10 cellular contexts compared by ENCODE assay signal in the genomic region with DNA sequence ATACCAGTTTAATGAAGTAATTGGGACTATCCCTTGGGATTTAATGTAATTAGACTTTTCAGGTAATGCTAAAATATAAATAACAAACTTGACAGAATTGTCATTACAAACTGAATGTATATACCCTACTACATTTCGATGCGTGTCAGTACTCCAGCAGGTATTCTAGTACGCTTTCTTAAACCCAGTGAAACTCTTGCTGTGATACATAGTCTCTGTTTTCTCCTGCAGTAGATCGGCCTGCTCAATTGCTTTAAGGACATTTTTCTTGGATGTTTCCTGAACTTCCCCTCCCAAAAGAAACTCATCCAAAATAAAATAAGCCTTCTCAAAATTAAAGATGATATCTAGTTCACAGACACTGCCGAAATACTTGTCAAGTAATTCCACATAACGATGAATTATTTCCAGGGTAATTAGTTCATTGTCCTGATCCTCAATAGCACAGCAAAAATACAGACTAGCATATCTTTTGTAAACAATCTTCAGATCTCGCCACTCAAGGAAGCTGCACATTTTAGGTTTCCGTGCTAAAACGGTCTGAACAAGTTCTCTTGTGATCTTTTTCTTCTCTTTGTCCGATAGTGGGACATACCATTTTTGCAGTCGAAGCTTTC. TPM values are rescaled to one million over a fixed set of nuclear protein-coding genes. Genes with fewer than 3 reads are reported as not detected.
DNase-seq lines count a peak whose midpoint lies in the region; ATAC-seq and TF ChIP-seq lines count a peak whose summit lies in the region.
"Not testable (repeated sequence)": the region's sequence is repeated elsewhere in the genome, so short reads cannot be mapped to it uniquely, and the experiment has no call there.
"Had no signal": no experiment of that assay in that cellular context is flagged by ENCODE, and none has a peak within 500 bp of the region (broad histone marks: within the 10 kb centered on the region; RNA-seq: fewer than 3 reads in every experiment).

No MANE protein-coding gene starts in this region.

- peak overlapping the region; percentile 70 for H3K4me3 Mint-ChIP-seq in T-helper 17 cell
- peak overlapping the region; percentile 78 for H3K4me3 Mint-ChIP-seq in activated naive CD4-positive, alpha-beta T cell treated with anti-CD3 and anti-CD28 coated beads, Interleukin-2, amount 50 U/mL, for 24 hours
- peak overlapping the region; percentile 13 for H3K4me3 Mint-ChIP-seq in endodermal cell

- not testable (repeated sequence) for H3K9me3 Mint-ChIP-seq in activated naive CD4-positive, alpha-beta T cell treated with anti-CD3 and anti-CD28 coated beads, Interleukin-2, amount 50 U/mL, for 24 hours; endodermal cell

- H3K36me3 ChIP-seq in HUES6 (ENCODE audit: control insufficient read depth, insufficient read depth, low read length); endodermal cell (ENCODE audit: control insufficient read depth, insufficient read depth, low read length); spleen: not testable (repeated sequence)

- H3K27ac ChIP-seq in HUES6 (ENCODE audit: low read depth, low read length); endodermal cell (ENCODE audit: low read depth, low read length): not testable (repeated sequence)
- H3K27ac ChIP-seq in spleen = peak overlapping the region in 6 of 8 donors; percentile 51 to 72 (median 66)

- not testable (repeated sequence) for H3K9ac ChIP-seq in HUES6 (ENCODE audit: low read length); endodermal cell (ENCODE audit: extremely low read depth, low read length, poor library complexity, severe bottlenecking)

- WGBS in endodermal cell (ENCODE audit: insufficient coverage in 1 of 2, insufficient read length in 1 of 2), 2 experiments = 68 to 78% methylated on average over 11 of the region's 11 CpGs
- 30 to 57% (median 37%) methylated on average over 11 of the region's 11 CpGs for WGBS in spleen, 5 donors

- not testable (repeated sequence) for H3K27ac Mint-ChIP-seq in T-helper 17 cell; activated naive CD4-positive, alpha-beta T cell treated with anti-CD3 and anti-CD28 coated beads, Interleukin-2, amount 50 U/mL, for 24 hours; endodermal cell

- H3K4me1 ChIP-seq in HUES6 (ENCODE audit: control insufficient read depth, insufficient read depth, low read length); endodermal cell (ENCODE audit: control insufficient read depth, insufficient read depth, low read length): not testable (repeated sequence)
- H3K4me1 ChIP-seq in spleen = peaks cover 0 to 25% (median 17%) of the 10 kb centered on the region in 6 donors

- TF ChIP-seq CTCF in AG10803 (conservative IDR thresholded peaks at IDR 0.05; ENCODE audit: low read length); endodermal cell (conservative IDR thresholded peaks at IDR 0.05); spleen (IDR thresholded peaks at IDR 0.05 in 8 of 11, conservative IDR thresholded peaks at IDR 0.05 in 3 of 11): not testable (repeated sequence)

- H3K27me3 Mint-ChIP-seq in T-helper 17 cell = peaks cover 17% of the 10 kb centered on the region
- peaks cover 22% of the 10 kb centered on the region for H3K27me3 Mint-ChIP-seq in activated naive CD4-positive, alpha-beta T cell treated with anti-CD3 and anti-CD28 coated beads, Interleukin-2, amount 50 U/mL, for 24 hours
- H3K27me3 Mint-ChIP-seq in endodermal cell (ENCODE audit: insufficient read depth) = not testable (repeated sequence)

- not testable (repeated sequence) for H3K9me3 ChIP-seq in HUES6 (ENCODE audit: control insufficient read depth, insufficient read depth, low read depth, low read length); T-helper 17 cell (ENCODE audit: control insufficient read depth, low read length, poor library complexity, severe bottlenecking); endodermal cell (ENCODE audit: control insufficient read depth, low read length); spleen

- not testable (repeated sequence) for H3K36me3 Mint-ChIP-seq in T-helper 17 cell (ENCODE audit: low read depth); activated naive CD4-positive, alpha-beta T cell treated with anti-CD3 and anti-CD28 coated beads, Interleukin-2, amount 50 U/mL, for 24 hours; endodermal cell (ENCODE audit: low read depth)

- ATAC-seq in GM18505 (IDR thresholded peaks at IDR 0.05; ENCODE audit: unreplicated experiment) (peak; percentile 11), T-helper 17 cell (peak; percentile 40), left colon (peak; percentile 34)

- not testable (repeated sequence) for H3K4me1 Mint-ChIP-seq in T-helper 17 cell, endodermal cell
- H3K4me1 Mint-ChIP-seq in activated naive CD4-positive, alpha-beta T cell treated with anti-CD3 and anti-CD28 coated beads, Interleukin-2, amount 50 U/mL, for 24 hours = peaks cover 11% of the 10 kb centered on the region

- not testable (repeated sequence) for DNase-seq in AG10803 (ENCODE audit: low read depth); T-helper 17 cell; left colon; spleen
- DNase-seq in endodermal cell = peak; percentile 15

- peak overlapping the region; percentile 13; the same call in 1 of the 2 replicates for H3K4me3 ChIP-seq in AG10803 (ENCODE audit: low read length)
- H3K4me3 ChIP-seq in HUES6 (ENCODE audit: low read depth, low read length) = peak overlapping the region; percentile 36
- not testable (repeated sequence) for H3K4me3 ChIP-seq in endodermal cell (ENCODE audit: low read length)
- peak overlapping the region in 7 of 8 donors; percentile 2 to 62 (median 19) for H3K4me3 ChIP-seq in spleen

- intact Hi-C loops in left colon (cut with DNase I, micrococcal nuclease); spleen (cut with DNase I; ENCODE audit: low total_unique reads): not testable (repeated sequence)

- not testable (repeated sequence) for H3K27me3 ChIP-seq in HUES6 (ENCODE audit: control insufficient read depth, insufficient read depth, low read length); endodermal cell (ENCODE audit: control insufficient read depth, insufficient read depth, low read length, poor library complexity, severe bottlenecking); spleen (replicated peaks in 1 of 7)

- TF ChIP-seq POLR2A in GM18505 (IDR thresholded peaks at IDR 0.05; ENCODE audit: borderline replicate concordance, extremely low read depth, insufficient read depth, insufficient read length); spleen (IDR thresholded peaks at IDR 0.05): not testable (repeated sequence)

RNA-seq across cellular contexts. Expression of a gene that starts 23.4 kb away (rescaled TPM):
- 10 to 100 TPM; 13.7 to 18.5 TPM for total RNA-seq in T-helper 17 cell
- 10 to 100 TPM; 25.5 to 27.6 TPM for total RNA-seq in endodermal cell
- 27.8 TPM for polyA plus RNA-seq in endodermal cell (2013, experiment 1 of 2)
- 23.5 TPM for polyA plus RNA-seq in endodermal cell (2013, experiment 2 of 2)
- total RNA-seq in left colon = 1 to 10 TPM; 9.1 to 9.4 TPM
- total RNA-seq in spleen = 10 to 100 TPM; 20.0 to 26.9 (median 22.0) TPM
- polyA plus RNA-seq in spleen = 10 to 100 TPM in 2 of 3 donors, 1 to 10 TPM in 1; 8.2 to 13.4 (median 10.4) TPM

RNA-seq across cellular contexts. Expression of a gene that starts 47.6 kb away (rescaled TPM):
- total RNA-seq in T-helper 17 cell = not detected
- 1 to 10 TPM; 1.5 to 3.0 TPM for total RNA-seq in endodermal cell
- polyA plus RNA-seq in endodermal cell (2013, experiment 1 of 2) = 1.5 TPM
- 0.66 TPM for polyA plus RNA-seq in endodermal cell (2013, experiment 2 of 2)
- total RNA-seq in left colon = 100 to 1,000 TPM; 394 to 509 TPM
- 10 to 100 TPM in 4 of 7 donors, 1 to 10 TPM in 3; 7.2 to 19.3 (median 13.3) TPM for total RNA-seq in spleen
- polyA plus RNA-seq in spleen = 1 to 10 TPM; 1.7 to 7.0 (median 5.4) TPM
- total RNA-seq: H4, myocyte had no signal

Comparison
In these comparisons a context has a peak if more than half of its experiments do, and no peak if none do; other contexts are left out.
1. H3K4me3 Mint-ChIP-seq: peak in every context shown above with its lines; median percentile 78 in activated naive CD4-positive, alpha-beta T cell treated with anti-CD3 and anti-CD28 coated beads, Interleukin-2, amount 50 U/mL, for 24 hours; 70 in T-helper 17 cell; 13 in endodermal cell.
2. RNA of a gene that starts 47.6 kb away (total RNA-seq): 394 to 509 TPM in left colon; 7.2 to 19.3 TPM in spleen, 1.5 to 3.0 TPM in endodermal cell and not detected in T-helper 17 cell; every median in the first group is over 10 times any median in the second.
3. Peak in every context shown above with its lines, with median percentiles within 50 percentile points of each other: ATAC-seq.